21 cellular contexts compared by ENCODE assay signal in the genomic region with DNA sequence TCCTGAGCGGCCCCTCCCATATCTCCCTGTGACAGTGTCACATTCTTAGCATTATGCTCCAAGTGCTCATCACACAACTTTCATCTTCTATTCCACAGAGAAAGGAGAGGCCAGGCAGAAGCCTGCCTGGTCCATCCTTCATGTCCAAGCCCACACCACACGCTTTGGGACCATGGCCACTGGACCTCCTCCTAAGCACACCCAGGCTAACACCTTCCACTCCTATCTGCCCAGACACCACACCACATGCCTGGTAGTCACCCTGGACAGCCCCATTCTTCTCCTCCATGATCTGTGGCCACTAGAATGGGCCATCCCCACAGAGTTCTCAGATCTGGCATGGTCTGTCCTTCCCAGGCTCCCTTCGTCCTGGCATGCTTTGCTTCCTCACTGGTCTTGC.
"Had no signal": no experiment of that assay in that cellular context is flagged by ENCODE, and none has a peak within 500 bp of the region (broad histone marks: within the 10 kb centered on the region; RNA-seq: fewer than 3 reads in every experiment).

No MANE protein-coding gene starts in this region.

- H3K4me3 Mint-ChIP-seq: activated B cell treated with CpG ODN at 0.5 μM for 24 hours; activated CD4-positive, alpha-beta T cell treated with anti-CD3 and anti-CD28 coated beads, Interleukin-2, amount 10 ng/mL, durations not matched to agents 24 days and 14 days; activated naive CD4-positive, alpha-beta T cell treated with anti-CD3 and anti-CD28 coated beads for 36 hours; activated T-helper 17 cell treated with anti-CD3 and anti-CD28 coated beads, Interleukin-2, amount 50 U/mL, for 72 hours; neural crest cell had no signal

- H3K4me1 Mint-ChIP-seq: activated B cell treated with CpG ODN at 0.5 μM for 24 hours; activated CD4-positive, alpha-beta T cell treated with anti-CD3 and anti-CD28 coated beads, Interleukin-2, amount 10 ng/mL, durations not matched to agents 24 days and 14 days; activated T-helper 17 cell treated with anti-CD3 and anti-CD28 coated beads, Interleukin-2, amount 50 U/mL, for 72 hours; neural crest cell had no signal

- H3K4me3 ChIP-seq: left ventricle myocardium inferior, stomach, upper lobe of left lung had no signal

- H3K27ac ChIP-seq: epithelial cell of prostate, left ventricle myocardium inferior, stomach, upper lobe of left lung had no signal

- H3K27me3 Mint-ChIP-seq: activated B cell treated with CpG ODN at 0.5 μM for 24 hours; activated CD4-positive, alpha-beta T cell treated with anti-CD3 and anti-CD28 coated beads, Interleukin-2, amount 10 ng/mL, durations not matched to agents 24 days and 14 days; activated T-helper 17 cell treated with anti-CD3 and anti-CD28 coated beads, Interleukin-2, amount 50 U/mL, for 72 hours; progenitor cell of endocrine pancreas had no signal

- H3K27me3 ChIP-seq: stomach, upper lobe of left lung had no signal

- H3K9me3 ChIP-seq: left ventricle myocardium inferior, stomach, upper lobe of left lung had no signal

- H3K4me1 ChIP-seq: left ventricle myocardium inferior, stomach, upper lobe of left lung had no signal

- ATAC-seq: activated T-helper 17 cell treated with anti-CD3 and anti-CD28 coated beads, Interleukin-2, amount 50 U/mL, for 72 hours; SK-N-SH treated with all-trans-retinoic acid at 6 μM for 48 hours had no signal

- DNase-seq: activated B cell treated with CpG ODN at 0.5 μM for 24 hours; activated CD4-positive, alpha-beta T cell treated with anti-CD3 and anti-CD28 coated beads, Interleukin-2, amount 10 ng/mL, durations not matched to agents 24 days and 14 days; activated naive CD4-positive, alpha-beta T cell treated with anti-CD3 and anti-CD28 coated beads for 36 hours; activated T-cell treated with anti-CD3 and anti-CD28 coated beads for 4 hours; dermis blood vessel endothelial cell; foreskin melanocyte; glutamatergic neuron; hippocampal formation; left ventricle myocardium inferior; mammary epithelial cell; midbrain; stimulated activated CD4-positive, alpha-beta T cell treated with anti-CD3 and anti-CD28 coated beads, Interleukin-2, amount 100 ng/mL, for 24 hours; stomach; T-helper 1 cell; T-helper 9 cell; upper lobe of left lung had no signal

- H3K9me3 Mint-ChIP-seq: activated B cell treated with CpG ODN at 0.5 μM for 24 hours; activated CD4-positive, alpha-beta T cell treated with anti-CD3 and anti-CD28 coated beads, Interleukin-2, amount 10 ng/mL, durations not matched to agents 24 days and 14 days; activated naive CD4-positive, alpha-beta T cell treated with anti-CD3 and anti-CD28 coated beads for 36 hours; activated T-helper 17 cell treated with anti-CD3 and anti-CD28 coated beads, Interleukin-2, amount 50 U/mL, for 72 hours; neural crest cell had no signal

- H3K27ac Mint-ChIP-seq: activated B cell treated with CpG ODN at 0.5 μM for 24 hours; activated CD4-positive, alpha-beta T cell treated with anti-CD3 and anti-CD28 coated beads, Interleukin-2, amount 10 ng/mL, durations not matched to agents 24 days and 14 days; activated naive CD4-positive, alpha-beta T cell treated with anti-CD3 and anti-CD28 coated beads for 36 hours; activated T-helper 17 cell treated with anti-CD3 and anti-CD28 coated beads, Interleukin-2, amount 50 U/mL, for 72 hours; progenitor cell of endocrine pancreas had no signal
